Comparison of ENCODE assay signal across 8 cellular contexts in genomic region chr21:32392880-32393676, GRCh38. TPM values are rescaled to one million over a fixed set of nuclear protein-coding genes. Genes with fewer than 3 reads are reported as not detected.
DNase-seq lines count a peak whose midpoint lies in the region; ATAC-seq and TF ChIP-seq lines count a peak whose summit lies in the region.

URB1 (minus strand) TSS chr21:32393012; CDS start chr21:32392910, 102 bp downstream.

- H3K9me3 Mint-ChIP-seq in activated B cell treated with CpG ODN at 0.5 μM for 24 hours = no peaks in the 10 kb centered on the region

- H3K36me3 Mint-ChIP-seq in activated B cell treated with CpG ODN at 0.5 μM for 24 hours (ENCODE audit: low read depth) = peaks cover 18% of the 10 kb centered on the region

- DNase-seq in AG04449 (ENCODE audit: low read depth, low spot score) (no peak), NCI-H2227 treated with DMSO at 0.1 percent for 48 hours (lab: John Stamatoyannopoulos, UW) (peak; percentile 82), activated B cell treated with CpG ODN at 0.5 μM for 24 hours (peak; percentile 97), cardiac fibroblast (ENCODE audit: low read depth in 2 of 2) (peak; percentile 80 to 87), inferior parietal cortex (ENCODE audit: extremely low spot score) (peak; percentile 89)
- peak; percentile 93 to 96 for DNase-seq in stimulated activated CD4-positive, alpha-beta T cell treated with anti-CD3 and anti-CD28 coated beads, Interleukin-12 subunit alpha, Interleukin-12 subunit beta, amount 100 ng/mL, for 24 hours (ENCODE audit: low read depth in 2 of 2)

- CTCF ChIA-PET in AG04449 (lab: Yijun Ruan, JAX) = interaction anchor here (1.2 to 7.5 kb wide), 5 partner anchors 10 to 207 kb away, joined by 3 to 94 read pairs (median 15); no protein-coding TSS in a partner anchor
- CTCF ChIA-PET in activated B cell treated with CpG ODN at 0.5 μM for 24 hours (lab: Charles Lee) = no interaction called here

- intact Hi-C loops in activated B cell treated with CpG ODN at 0.5 μM for 24 hours (cut with micrococcal nuclease) = loop anchor here (1.0 to 10.0 kb wide), 10 partner anchors 114 to 1150 kb away; partner anchors contain the start of genes CFAP298, DNAJC28, GART and MIS18A

- TF ChIP-seq CTCF in AG04449 (IDR thresholded peaks at IDR 0.05; ENCODE audit: insufficient read depth, low read length, missing control alignments) = no peak
- TF ChIP-seq CTCF in activated B cell treated with CpG ODN at 0.5 μM for 24 hours (IDR thresholded peaks at IDR 0.05) = no peak
- TF ChIP-seq CTCF in cardiac fibroblast (IDR thresholded peaks at IDR 0.05; ENCODE audit: low read depth, low read length) = no peak

- H3K4me3 Mint-ChIP-seq in activated B cell treated with CpG ODN at 0.5 μM for 24 hours = peak within 1 kb of the TSS; percentile 87

- H3K4me3 ChIP-seq in AG04449 (ENCODE audit: low read depth, low read length) (peak within 1 kb of the TSS; percentile 93), cardiac fibroblast (replicated peaks in 1 of 2; ENCODE audit: low read depth in 2 of 2, low read length in 2 of 2) (peak within 1 kb of the TSS; percentile 89 to 98)

- H3K27me3 Mint-ChIP-seq in activated B cell treated with CpG ODN at 0.5 μM for 24 hours = peaks cover 6% of the 10 kb centered on the region

- H3K27ac Mint-ChIP-seq in activated B cell treated with CpG ODN at 0.5 μM for 24 hours = peak within 1 kb of the TSS; percentile 83

- H3K4me1 Mint-ChIP-seq in activated B cell treated with CpG ODN at 0.5 μM for 24 hours = peaks cover 41% of the 10 kb centered on the region

- peak; percentile 74 for ATAC-seq in GM18870 (IDR thresholded peaks at IDR 0.05; ENCODE audit: unreplicated experiment)
- ATAC-seq in HG03103 (IDR thresholded peaks at IDR 0.05; ENCODE audit: low read depth, unreplicated experiment) = peak; percentile 95
- ATAC-seq in activated B cell treated with CpG ODN at 0.5 μM for 24 hours (ENCODE audit: low read depth) = peak; percentile 97

- POLR2A ChIA-PET in AG04449 (lab: Yijun Ruan, JAX) = interaction anchor here (0.6 to 0.8 kb wide), 2 partner anchors 10 to 219 kb away, joined by 3 read pairs; partner anchors contain the start of gene CFAP298
- POLR2A ChIA-PET in activated B cell treated with CpG ODN at 0.5 μM for 24 hours (lab: Charles Lee) = interaction anchor here (0.6 to 1.9 kb wide), 3 partner anchors 8 to 219 kb away, joined by 3 to 16 read pairs (median 7); partner anchors contain the start of gene CFAP298

RNA-seq across cellular contexts. Expression of gene URB1, which starts in this region (rescaled TPM):
- total RNA-seq in activated B cell treated with CpG ODN at 0.5 μM for 24 hours = 18.1 and 22.2 TPM in 2 replicates
